14 cellular contexts compared by ENCODE assay signal in the genomic region with DNA sequence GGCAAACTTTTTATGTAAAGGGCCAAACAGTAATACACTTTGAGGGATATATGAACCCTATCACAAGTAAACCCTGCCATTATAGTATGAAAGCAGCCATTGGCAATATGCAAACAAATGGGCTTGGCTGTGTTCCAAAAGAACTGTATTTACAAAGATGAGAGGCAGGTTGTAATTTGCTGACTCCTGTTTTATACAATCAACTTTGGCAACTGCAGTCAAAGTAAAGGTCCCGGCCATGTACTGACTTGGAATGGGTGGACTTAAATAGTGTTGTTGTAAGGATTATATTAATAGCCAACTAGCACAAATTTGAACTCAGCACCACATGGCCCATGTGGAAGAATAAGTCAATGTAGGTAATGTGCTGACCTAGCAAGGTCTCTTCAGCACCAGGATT.
A peak's percentile ranks its signal among the peaks of the same experiment; 100 is the strongest.
DNase-seq lines count a peak whose midpoint lies in the region; ATAC-seq, FAIRE-seq and TF ChIP-seq lines count a peak whose summit lies in the region.
"Had no signal": no experiment of that assay in that cellular context is flagged by ENCODE, and none has a peak within 500 bp of the region (broad histone marks: within the 10 kb centered on the region; RNA-seq: fewer than 3 reads in every experiment).

No MANE protein-coding gene starts in this region.

- H3K36me3 ChIP-seq in bronchial epithelial cell (ENCODE audit: control insufficient read depth, insufficient read depth, low read length), result no peaks in the 10 kb centered on the region
- H3K36me3 ChIP-seq in brain microvascular endothelial cell (replicated peaks), result no peaks in the 10 kb centered on the region

- TF ChIP-seq CTCF in bronchial epithelial cell (IDR thresholded peaks at IDR 0.05; ENCODE audit: insufficient read depth, low read length, severe bottlenecking), result no peak
- no peak for TF ChIP-seq CTCF in brain microvascular endothelial cell (IDR thresholded peaks at IDR 0.05; ENCODE audit: low read depth, low read length, missing control alignments)

- no peak for ATAC-seq in GM19397 (IDR thresholded peaks at IDR 0.05; ENCODE audit: unreplicated experiment)
- ATAC-seq: body of pancreas, T-cell had no signal

- no peaks in the 10 kb centered on the region for H3K27me3 ChIP-seq in bronchial epithelial cell (ENCODE audit: control insufficient read depth, insufficient read depth, low read length)
- no peaks in the 10 kb centered on the region for H3K27me3 ChIP-seq in brain microvascular endothelial cell (replicated peaks)
- H3K27me3 ChIP-seq: body of pancreas, sigmoid colon, stomach had no signal

- H3K4me3 ChIP-seq in bronchial epithelial cell (ENCODE audit: low read depth, low read length), result no peak overlapping the region
- H3K4me3 ChIP-seq in brain microvascular endothelial cell (ENCODE audit: low read depth, low read length), result no peak overlapping the region
- H3K4me3 ChIP-seq: body of pancreas, sigmoid colon, stomach had no signal

- no peak for FAIRE-seq in bronchial epithelial cell (lab: Jason Lieb, UNC)

- in situ Hi-C loops in brain microvascular endothelial cell (cut with HindIII; ENCODE audit: low pct_ligation_motif_present, low sequenced_read_pairs), result no loop called here

- DNase-seq in DMS153 treated with DMSO at 0.1 percent for 48 hours (lab: John Stamatoyannopoulos, UW; ENCODE audit: unreplicated experiment) (peak; percentile 43), NCI-H1436 (lab: John Stamatoyannopoulos, UW) (peak; percentile 76), NCI-H446 treated with DMSO at 0.1 percent for 48 hours (lab: John Stamatoyannopoulos, UW) (peak; percentile 34), bronchial epithelial cell (ENCODE audit: low read depth) (peak; percentile 33), erythroblast (lab: John Stamatoyannopoulos, UW) (no peak), brain microvascular endothelial cell (no peak)
- no peak for DNase-seq in activated CD4-positive, CD25-positive, alpha-beta regulatory T cell (lab: John Stamatoyannopoulos, UW)
- DNase-seq: activated naive CD8-positive, alpha-beta T cell treated with anti-CD3 and anti-CD28 coated beads for 36 hours; body of pancreas; CD8-positive, alpha-beta memory T cell; sigmoid colon; stomach; T-cell had no signal

- no peak for TF ChIP-seq POLR2A in erythroblast (IDR thresholded peaks at IDR 0.05; ENCODE audit: low read length)

- no peak overlapping the region for H3K27ac ChIP-seq in brain microvascular endothelial cell
- H3K27ac ChIP-seq: body of pancreas, sigmoid colon, stomach had no signal

Comparison
In these comparisons a context has a peak if more than half of its experiments do, and no peak if none do; other contexts are left out.
1. DNase-seq: peak in DMS153 treated with DMSO at 0.1 percent for 48 hours (single experiment), NCI-H1436 (single experiment), NCI-H446 treated with DMSO at 0.1 percent for 48 hours (single experiment) and bronchial epithelial cell (single experiment); none in activated CD4-positive, CD25-positive, alpha-beta regulatory T cell (0 of 4), erythroblast (0 of 2) and brain microvascular endothelial cell (single experiment).